ENCODE assay signal across 18 cellular contexts in genomic region chr1:232754930-232755329, GRCh38. TPM values are rescaled to one million over a fixed set of nuclear protein-coding genes. Genes with fewer than 3 reads are reported as not detected.
DNase-seq lines count a peak whose midpoint lies in the region; ATAC-seq, FAIRE-seq and TF ChIP-seq lines count a peak whose summit lies in the region.
"Had no signal": no experiment of that assay in that cellular context is flagged by ENCODE, and none has a peak within 500 bp of the region (broad histone marks: within the 10 kb centered on the region; RNA-seq: fewer than 3 reads in every experiment).

No MANE protein-coding gene starts in this region.

- no peak overlapping the region for H3K27ac ChIP-seq in GM23248

- H3K27me3 ChIP-seq in GM23248 (replicated peaks; ENCODE audit: insufficient read depth), result no peaks in the 10 kb centered on the region
- H3K27me3 ChIP-seq: BE2C had no signal

- no peaks in the 10 kb centered on the region for H3K9me3 ChIP-seq in GM23248 (ENCODE audit: low read depth)
- H3K9me3 ChIP-seq: HAP-1 had no signal

- no peak overlapping the region for H3K9ac ChIP-seq in GM23248

- no peaks in the 10 kb centered on the region for H3K4me1 Mint-ChIP-seq in activated T-helper 17 cell treated with anti-CD3 and anti-CD28 coated beads, Interleukin-2, amount 50 U/mL, for 72 hours
- H3K4me1 Mint-ChIP-seq in stimulated activated effector memory CD8-positive, alpha-beta T cell treated with anti-CD3 and anti-CD28 coated beads, Interleukin-12 subunit alpha, Interleukin-12 subunit beta, amount 100 ng/mL, for 72 hours, result no peaks in the 10 kb centered on the region
- H3K4me1 Mint-ChIP-seq: CD4-positive, CD25-positive, alpha-beta regulatory T cell had no signal

- no peaks in the 10 kb centered on the region for H3K9me2 ChIP-seq in GM23248 (ENCODE audit: insufficient read depth)

- no peak overlapping the region for H3K4me3 Mint-ChIP-seq in activated T-helper 17 cell treated with anti-CD3 and anti-CD28 coated beads, Interleukin-2, amount 50 U/mL, for 72 hours
- H3K4me3 Mint-ChIP-seq in stimulated activated effector memory CD8-positive, alpha-beta T cell treated with anti-CD3 and anti-CD28 coated beads, Interleukin-12 subunit alpha, Interleukin-12 subunit beta, amount 100 ng/mL, for 72 hours, result no peak overlapping the region
- H3K4me3 Mint-ChIP-seq: CD4-positive, CD25-positive, alpha-beta regulatory T cell; CD8-positive, alpha-beta memory T cell had no signal

- no peaks in the 10 kb centered on the region for H3F3A ChIP-seq in GM23248 (ENCODE audit: insufficient read depth)

- 44 to 51% methylated on average over 1 of the region's 1 CpG for WGBS in GM23248 (ENCODE audit: low coverage in 1 of 2, low lambda C conversion rate in 2 of 2, missing lambda C conversion rate in 2 of 2), 2 experiments

- no peak overlapping the region for H3K4me3 ChIP-seq in GM23248
- H3K4me3 ChIP-seq: HAP-1 had no signal

- no peak overlapping the region for H3K4me2 ChIP-seq in GM23248 (ENCODE audit: unreplicated experiment)

- FAIRE-seq in D721Med (lab: Jason Lieb, UNC), result peak; percentile 66
- FAIRE-seq: A204.1, G401.6, GM12891, GM19239 had no signal

- H4K20me1 ChIP-seq in GM23248 (ENCODE audit: insufficient read depth), result no peaks in the 10 kb centered on the region

- no peak overlapping the region for H2AFZ ChIP-seq in GM23248

- H3K27me3 Mint-ChIP-seq in activated T-helper 17 cell treated with anti-CD3 and anti-CD28 coated beads, Interleukin-2, amount 50 U/mL, for 72 hours, result no peaks in the 10 kb centered on the region

- no peaks in the 10 kb centered on the region for H3K36me3 Mint-ChIP-seq in activated T-helper 17 cell treated with anti-CD3 and anti-CD28 coated beads, Interleukin-2, amount 50 U/mL, for 72 hours (ENCODE audit: low read depth)
- no peaks in the 10 kb centered on the region for H3K36me3 Mint-ChIP-seq in stimulated activated effector memory CD8-positive, alpha-beta T cell treated with anti-CD3 and anti-CD28 coated beads, Interleukin-12 subunit alpha, Interleukin-12 subunit beta, amount 100 ng/mL, for 72 hours
- H3K36me3 Mint-ChIP-seq: CD4-positive, CD25-positive, alpha-beta regulatory T cell; CD8-positive, alpha-beta memory T cell had no signal

- no peaks in the 10 kb centered on the region for H3K79me2 ChIP-seq in GM23248 (ENCODE audit: insufficient read depth)

- peak; percentile 82 for ATAC-seq in activated T-helper 17 cell treated with anti-CD3 and anti-CD28 coated beads, Interleukin-2, amount 50 U/mL, for 72 hours (replicated peaks)
- ATAC-seq in stimulated activated effector memory CD8-positive, alpha-beta T cell treated with anti-CD3 and anti-CD28 coated beads, Interleukin-12 subunit alpha, Interleukin-12 subunit beta, amount 100 ng/mL, for 72 hours, result peak; percentile 57

- in situ Hi-C loops in GM23248 (cut with MboI), result no loop called here
- in situ Hi-C loops in KBM-7 (cut with MboI; ENCODE audit: low pct_unique_long_range_greater_than_20kb, low sequenced_read_pairs), result no loop called here

- DNase-seq in D721Med (ENCODE audit: insufficient read length, low spot score), result no peak
- DNase-seq in GM23248, result peak; percentile 23
- DNase-seq in stimulated activated effector memory CD8-positive, alpha-beta T cell treated with anti-CD3 and anti-CD28 coated beads, Interleukin-12 subunit alpha, Interleukin-12 subunit beta, amount 100 ng/mL, for 72 hours (ENCODE audit: low spot score in 2 of 2), result no peak
- DNase-seq in KBM-7, result no peak
- DNase-seq in NCI-H226, result no peak
- DNase-seq: ACHN; BE2C; C1 segment of cervical spinal cord; CD4-positive, CD25-positive, alpha-beta regulatory T cell; CD8-positive, alpha-beta memory T cell; COR-L47 had no signal

- TF ChIP-seq CTCF in D721Med (IDR thresholded peaks at IDR 0.05; ENCODE audit: insufficient read depth, missing control alignments), result no peak

- H3K9me3 Mint-ChIP-seq in activated T-helper 17 cell treated with anti-CD3 and anti-CD28 coated beads, Interleukin-2, amount 50 U/mL, for 72 hours, result no peaks in the 10 kb centered on the region
- peaks cover under 1% of the 10 kb centered on the region for H3K9me3 Mint-ChIP-seq in stimulated activated effector memory CD8-positive, alpha-beta T cell treated with anti-CD3 and anti-CD28 coated beads, Interleukin-12 subunit alpha, Interleukin-12 subunit beta, amount 100 ng/mL, for 72 hours
- H3K9me3 Mint-ChIP-seq: CD4-positive, CD25-positive, alpha-beta regulatory T cell had no signal

- H3K4me1 ChIP-seq in GM23248 (ENCODE audit: insufficient read depth), result no peaks in the 10 kb centered on the region
- H3K4me1 ChIP-seq: BE2C, HAP-1 had no signal

- H3K27ac Mint-ChIP-seq in activated T-helper 17 cell treated with anti-CD3 and anti-CD28 coated beads, Interleukin-2, amount 50 U/mL, for 72 hours, result no peak overlapping the region
- no peak overlapping the region for H3K27ac Mint-ChIP-seq in stimulated activated effector memory CD8-positive, alpha-beta T cell treated with anti-CD3 and anti-CD28 coated beads, Interleukin-12 subunit alpha, Interleukin-12 subunit beta, amount 100 ng/mL, for 72 hours
- H3K27ac Mint-ChIP-seq: CD8-positive, alpha-beta memory T cell had no signal

- H3K36me3 ChIP-seq in GM23248 (ENCODE audit: low read depth), result no peaks in the 10 kb centered on the region
- H3K36me3 ChIP-seq: BE2C, HAP-1 had no signal

RNA-seq across cellular contexts. Expression of gene MAP10, which starts 50.3 kb away (rescaled TPM):
- 2.3 and 2.5 TPM in 2 replicates for total RNA-seq in GM23248 (2014; rRNA removed; shearing (Covaris generic))
- polyA plus RNA-seq in GM23248 (2016; fragmentation: Nextera tagmentation; extraction: Ambion mirVana), result 1.5 and 1.7 TPM in 2 replicates
- total RNA-seq in activated T-helper 17 cell treated with anti-CD3 and anti-CD28 coated beads, Interleukin-2, amount 50 U/mL, for 72 hours, result 1 to 10 TPM; 1.2 to 1.5 TPM
- total RNA-seq: HT-29 had no signal
